Comparison of ENCODE assay signal across 15 cellular contexts in genomic region chr3:172261053-172261452, GRCh38.
DNase-seq lines count a peak whose midpoint lies in the region; ATAC-seq and TF ChIP-seq lines count a peak whose summit lies in the region.
"Had no signal": no experiment of that assay in that cellular context is flagged by ENCODE, and none has a peak within 500 bp of the region (broad histone marks: within the 10 kb centered on the region; RNA-seq: fewer than 3 reads in every experiment).

No MANE protein-coding gene starts in this region.

- H3K36me3 Mint-ChIP-seq in HFFc6 (ENCODE audit: low read depth) (peaks cover 60% of the 10 kb centered on the region), chondrocyte (ENCODE audit: low read depth) (peaks cover 17% of the 10 kb centered on the region)

- intact Hi-C loops in lower lobe of right lung (cut with DNase I): no loop called here

- ATAC-seq in lower lobe of right lung: peak; percentile 35 to 70
- ATAC-seq in HG02678 (IDR thresholded peaks at IDR 0.05; ENCODE audit: unreplicated experiment): no peak
- ATAC-seq: left colon; stimulated activated naive CD8-positive, alpha-beta T cell treated with anti-CD3 and anti-CD28 coated beads, Interleukin-15, amount 100 ng/mL, for 72 hours had no signal

- H3K9me3 ChIP-seq in lower lobe of right lung (no peaks in the 10 kb centered on the region), suprapubic skin (no peaks in the 10 kb centered on the region)

- 90% methylated on average over 5 of the region's 5 CpGs for WGBS in suprapubic skin

- TF ChIP-seq EP300 in suprapubic skin (IDR thresholded peaks at IDR 0.05): no peak

- H3K27me3 Mint-ChIP-seq in HFFc6 (ENCODE audit: insufficient read depth) (0 out of 2 replicates have a peak, but pooled peaks cover 1% of the 10 kb centered on the region), chondrocyte (ENCODE audit: low read depth) (no peaks in the 10 kb centered on the region)
- H3K27me3 Mint-ChIP-seq: stimulated activated naive CD8-positive, alpha-beta T cell treated with anti-CD3 and anti-CD28 coated beads, Interleukin-15, amount 100 ng/mL, for 72 hours had no signal

- TF ChIP-seq POLR2A in suprapubic skin (IDR thresholded peaks at IDR 0.05): no peak

- H3K4me3 ChIP-seq in lower lobe of right lung: no peak overlapping the region
- H3K4me3 ChIP-seq in suprapubic skin: no peak overlapping the region

- H3K4me1 ChIP-seq in lower lobe of right lung: peaks cover 56% of the 10 kb centered on the region
- H3K4me1 ChIP-seq in suprapubic skin: peaks cover 43% of the 10 kb centered on the region

- peaks cover 61% of the 10 kb centered on the region for H3K4me1 Mint-ChIP-seq in HFFc6 (ENCODE audit: low read depth)
- H3K4me1 Mint-ChIP-seq in chondrocyte (ENCODE audit: low read depth): peaks cover 84% of the 10 kb centered on the region
- H3K4me1 Mint-ChIP-seq: stimulated activated naive CD8-positive, alpha-beta T cell treated with anti-CD3 and anti-CD28 coated beads, Interleukin-15, amount 100 ng/mL, for 72 hours had no signal

- H3K9me3 Mint-ChIP-seq in HFFc6: no peaks in the 10 kb centered on the region
- no peaks in the 10 kb centered on the region for H3K9me3 Mint-ChIP-seq in chondrocyte (ENCODE audit: low read depth)
- H3K9me3 Mint-ChIP-seq: stimulated activated naive CD8-positive, alpha-beta T cell treated with anti-CD3 and anti-CD28 coated beads, Interleukin-15, amount 100 ng/mL, for 72 hours; T-helper 2 cell treated with Interferon-gamma antibody and Interleukin-4, amounts not matched to agents 5 μg/mL and 100 μg/mL, for 36 hours had no signal

- H3K27me3 ChIP-seq in lower lobe of right lung (ENCODE audit: low read depth) (no peaks in the 10 kb centered on the region), suprapubic skin (no peaks in the 10 kb centered on the region)

- DNase-seq in HFFc6: no peak
- DNase-seq in chondrocyte (ENCODE audit: low spot score): no peak
- DNase-seq in lower lobe of right lung: no peak
- DNase-seq in suprapubic skin (ENCODE audit: low spot score in 2 of 2): no peak
- DNase-seq in DMS114 treated with DMSO at 0.1 percent for 48 hours (lab: John Stamatoyannopoulos, UW; ENCODE audit: unreplicated experiment): no peak
- DNase-seq in foreskin melanocyte: no peak
- DNase-seq: activated CD4-positive, CD25-positive, alpha-beta regulatory T cell treated with anti-CD3 and anti-CD28 coated beads, Interleukin-2, amount 50 U/mL, for 72 hours; activated effector memory CD4-positive, alpha-beta T cell treated with Interleukin-2 at 50 U/mL for 16 hours; anterior cingulate cortex; left colon; NCI-H2029 treated with DMSO at 0.1 percent for 48 hours; NCI-H524 treated with DMSO at 0.1 percent for 48 hours; stimulated activated naive CD8-positive, alpha-beta T cell treated with anti-CD3 and anti-CD28 coated beads, Interleukin-15, amount 100 ng/mL, for 72 hours had no signal

- no peak overlapping the region for H3K4me3 Mint-ChIP-seq in HFFc6
- no peak overlapping the region for H3K4me3 Mint-ChIP-seq in chondrocyte (ENCODE audit: unreplicated experiment)
- H3K4me3 Mint-ChIP-seq: stimulated activated naive CD8-positive, alpha-beta T cell treated with anti-CD3 and anti-CD28 coated beads, Interleukin-15, amount 100 ng/mL, for 72 hours; T-helper 2 cell treated with Interferon-gamma antibody and Interleukin-4, amounts not matched to agents 5 μg/mL and 100 μg/mL, for 36 hours had no signal

- H3K27ac Mint-ChIP-seq in HFFc6 (peak overlapping the region; percentile 6; the same call in 1 of the 2 replicates), chondrocyte (ENCODE audit: unreplicated experiment) (peak overlapping the region; percentile 94)
- H3K27ac Mint-ChIP-seq: stimulated activated naive CD8-positive, alpha-beta T cell treated with anti-CD3 and anti-CD28 coated beads, Interleukin-15, amount 100 ng/mL, for 72 hours; T-helper 2 cell treated with Interferon-gamma antibody and Interleukin-4, amounts not matched to agents 5 μg/mL and 100 μg/mL, for 36 hours had no signal

- H3K27ac ChIP-seq in lower lobe of right lung (no peak overlapping the region), suprapubic skin (peak overlapping the region; percentile 43)

- H3K36me3 ChIP-seq in lower lobe of right lung (peaks cover 8% of the 10 kb centered on the region), suprapubic skin (peaks cover under 1% of the 10 kb centered on the region)

- TF ChIP-seq CTCF in HFFc6 (IDR thresholded peaks at IDR 0.05): no peak
- TF ChIP-seq CTCF in chondrocyte (IDR thresholded peaks at IDR 0.05): no peak
- no peak for TF ChIP-seq CTCF in lower lobe of right lung (IDR thresholded peaks at IDR 0.05)
- TF ChIP-seq CTCF in suprapubic skin (IDR thresholded peaks at IDR 0.05): no peak
